Comparison of ENCODE assay signal across 30 cellular contexts in the genomic region with DNA sequence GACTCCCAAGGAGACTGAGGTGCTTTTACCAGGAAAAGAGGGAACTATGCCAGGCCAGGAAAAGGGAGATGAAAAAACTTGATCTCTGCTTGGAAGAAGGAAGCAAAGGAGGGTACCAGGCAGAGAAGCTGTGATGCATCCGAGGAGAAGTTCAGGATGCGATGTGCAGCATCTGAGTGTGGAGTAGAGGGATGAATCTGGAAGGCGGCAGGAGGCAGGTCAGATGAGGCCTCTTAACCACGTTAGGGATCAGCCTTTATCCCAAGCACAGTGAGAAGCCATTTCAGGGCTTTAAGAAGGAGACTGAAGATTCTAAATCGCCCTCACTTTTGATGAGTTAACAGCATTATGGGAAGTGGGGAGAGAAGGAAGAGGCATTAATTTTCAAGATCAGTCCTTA. TPM values are rescaled to one million over a fixed set of nuclear protein-coding genes. Genes with fewer than 3 reads are reported as not detected.
"Had no signal": no experiment of that assay in that cellular context is flagged by ENCODE, and none has a peak within 500 bp of the region (broad histone marks: within the 10 kb centered on the region; RNA-seq: fewer than 3 reads in every experiment).

No MANE protein-coding gene starts in this region.

- H3K27me3 Mint-ChIP-seq: activated CD4-positive, alpha-beta T cell treated with anti-CD3 and anti-CD28 coated beads, Interleukin-2, amount 10 ng/mL, durations not matched to agents 7 days and 5 days had no signal

- H3K27me3 ChIP-seq: ascending aorta, cardiac muscle cell, colonic mucosa had no signal

- H3K36me3 Mint-ChIP-seq: activated naive CD4-positive, alpha-beta T cell treated with anti-CD3 and anti-CD28 coated beads, Interleukin-2, amount 10 ng/mL, durations not matched to agents 7 days and 5 days; activated naive CD4-positive, alpha-beta T cell treated with anti-CD3 and anti-CD28 coated beads, Interleukin-2, amount 50 U/mL, for 72 hours; activated naive CD8-positive, alpha-beta T cell treated with anti-CD3 and anti-CD28 coated beads, Interleukin-2, amount 10 ng/mL, durations not matched to agents 7 days and 5 days; brain; WTC11 had no signal

- DNase-seq: activated CD4-positive, alpha-beta memory T cell treated with anti-CD3 and anti-CD28 coated beads, Interleukin-2, amount 10 ng/mL, durations not matched to agents 7 days and 5 days; activated CD4-positive, alpha-beta T cell treated with anti-CD3 and anti-CD28 coated beads for 1 hour; activated CD4-positive, alpha-beta T cell treated with anti-CD3 and anti-CD28 coated beads for 4 hours; activated CD4-positive, alpha-beta T cell treated with anti-CD3 and anti-CD28 coated beads, Interleukin-2, amount 10 ng/mL, durations not matched to agents 7 days and 5 days; activated CD4-positive, alpha-beta T cell treated with anti-CD3 and anti-CD28 coated beads, Interleukin-2, amount 50 U/mL, for 4 hours; activated CD8-positive, alpha-beta memory T cell treated with anti-CD3 and anti-CD28 coated beads, Interleukin-2, amount 50 U/mL, for 48 hours; activated gamma-delta T cell; activated naive CD4-positive, alpha-beta T cell; activated naive CD4-positive, alpha-beta T cell treated with anti-CD3 and anti-CD28 coated beads, Interleukin-2, amount 10 ng/mL, durations not matched to agents 7 days and 5 days; activated naive CD8-positive, alpha-beta T cell treated with anti-CD3 and anti-CD28 coated beads, Interleukin-2, amount 10 ng/mL, durations not matched to agents 7 days and 5 days; activated T-cell treated with anti-CD3 and anti-CD28 coated beads for 4 hours; activated T-cell treated with anti-CD3 and anti-CD28 coated beads, Interleukin-2, amount 50 U/mL, for 24 hours; activated T-cell treated with anti-CD3 and anti-CD28 coated beads, Interleukin-2, amount 50 U/mL, for 72 hours; central memory CD4-positive, alpha-beta T cell; cerebellar nuclear complex; effector CD8-positive, alpha-beta T cell; foreskin fibroblast; heart left ventricle; T-helper 2 cell had no signal

- H3K9me3 ChIP-seq: ascending aorta, breast epithelium, colonic mucosa had no signal

- H3K9me3 Mint-ChIP-seq: activated CD4-positive, alpha-beta memory T cell treated with anti-CD3 and anti-CD28 coated beads, Interleukin-2, amount 10 ng/mL, durations not matched to agents 7 days and 5 days; activated CD4-positive, alpha-beta T cell treated with anti-CD3 and anti-CD28 coated beads, Interleukin-2, amount 10 ng/mL, durations not matched to agents 7 days and 5 days; activated naive CD8-positive, alpha-beta T cell treated with anti-CD3 and anti-CD28 coated beads, Interleukin-2, amount 10 ng/mL, durations not matched to agents 7 days and 5 days had no signal

- H3K4me3 ChIP-seq: ascending aorta, breast epithelium, cardiac muscle cell, colonic mucosa, heart left ventricle had no signal

- H3K4me1 ChIP-seq: ascending aorta, breast epithelium, colonic mucosa, heart left ventricle had no signal

- H3K27ac ChIP-seq: ascending aorta, breast epithelium, cardiac muscle cell, epithelial cell of prostate, heart left ventricle had no signal

- ATAC-seq: activated naive CD4-positive, alpha-beta T cell treated with anti-CD3 and anti-CD28 coated beads, Interleukin-2, amount 50 U/mL, for 72 hours; activated T-cell treated with anti-CD3 and anti-CD28 coated beads, Interleukin-2, amount 50 U/mL, for 72 hours; heart left ventricle; WTC11 had no signal

- H3K4me1 Mint-ChIP-seq: activated CD4-positive, alpha-beta memory T cell treated with anti-CD3 and anti-CD28 coated beads, Interleukin-2, amount 10 ng/mL, durations not matched to agents 7 days and 5 days; activated CD4-positive, alpha-beta T cell treated with anti-CD3 and anti-CD28 coated beads, Interleukin-2, amount 10 ng/mL, durations not matched to agents 7 days and 5 days; activated naive CD4-positive, alpha-beta T cell treated with anti-CD3 and anti-CD28 coated beads, Interleukin-2, amount 10 ng/mL, durations not matched to agents 7 days and 5 days; activated naive CD8-positive, alpha-beta T cell treated with anti-CD3 and anti-CD28 coated beads, Interleukin-2, amount 10 ng/mL, durations not matched to agents 7 days and 5 days; WTC11 had no signal

- H3K36me3 ChIP-seq: ascending aorta, breast epithelium, cardiac muscle cell, colonic mucosa, heart left ventricle had no signal

- H3K4me3 Mint-ChIP-seq: activated CD4-positive, alpha-beta memory T cell treated with anti-CD3 and anti-CD28 coated beads, Interleukin-2, amount 10 ng/mL, durations not matched to agents 7 days and 5 days; activated CD4-positive, alpha-beta T cell treated with anti-CD3 and anti-CD28 coated beads, Interleukin-2, amount 10 ng/mL, durations not matched to agents 7 days and 5 days; activated naive CD4-positive, alpha-beta T cell treated with anti-CD3 and anti-CD28 coated beads, Interleukin-2, amount 10 ng/mL, durations not matched to agents 7 days and 5 days; activated naive CD8-positive, alpha-beta T cell treated with anti-CD3 and anti-CD28 coated beads, Interleukin-2, amount 10 ng/mL, durations not matched to agents 7 days and 5 days; activated T-cell treated with anti-CD3 and anti-CD28 coated beads, Interleukin-2, amount 50 U/mL, for 24 hours; activated T-cell treated with anti-CD3 and anti-CD28 coated beads, Interleukin-2, amount 50 U/mL, for 72 hours; WTC11 had no signal

- H3K27ac Mint-ChIP-seq: activated CD4-positive, alpha-beta memory T cell treated with anti-CD3 and anti-CD28 coated beads, Interleukin-2, amount 10 ng/mL, durations not matched to agents 7 days and 5 days; activated CD4-positive, alpha-beta T cell treated with anti-CD3 and anti-CD28 coated beads, Interleukin-2, amount 10 ng/mL, durations not matched to agents 7 days and 5 days; activated naive CD4-positive, alpha-beta T cell treated with anti-CD3 and anti-CD28 coated beads, Interleukin-2, amount 10 ng/mL, durations not matched to agents 7 days and 5 days; activated naive CD4-positive, alpha-beta T cell treated with anti-CD3 and anti-CD28 coated beads, Interleukin-2, amount 50 U/mL, for 72 hours; activated naive CD8-positive, alpha-beta T cell treated with anti-CD3 and anti-CD28 coated beads, Interleukin-2, amount 10 ng/mL, durations not matched to agents 7 days and 5 days; activated T-cell treated with anti-CD3 and anti-CD28 coated beads, Interleukin-2, amount 50 U/mL, for 24 hours; activated T-cell treated with anti-CD3 and anti-CD28 coated beads, Interleukin-2, amount 50 U/mL, for 72 hours; WTC11 had no signal

RNA-seq across cellular contexts. Expression of gene EYA2, which starts 44.9 kb away (rescaled TPM):
- total RNA-seq: activated CD4-positive, alpha-beta T cell treated with anti-CD3 and anti-CD28 coated beads, Interleukin-2, amount 10 ng/mL, durations not matched to agents 7 days and 5 days; activated naive CD4-positive, alpha-beta T cell treated with anti-CD3 and anti-CD28 coated beads, Interleukin-2, amount 50 U/mL, for 72 hours; activated naive CD8-positive, alpha-beta T cell treated with anti-CD3 and anti-CD28 coated beads, Interleukin-2, amount 10 ng/mL, durations not matched to agents 7 days and 5 days; dermis microvascular lymphatic vessel endothelial cell; endothelial cell of umbilical vein; T-helper 1 cell treated with Interleukin-12 subunit alpha and Interleukin-12 subunit beta and Interleukin-4 antibody, amounts not matched to agents 30 ng/mL and 1 ng/mL, for 36 hours had no signal
- polyA plus RNA-seq: cardiac muscle cell, endothelial cell of umbilical vein had no signal
